ENCODE assay signal across 3 cellular contexts in the genomic region with DNA sequence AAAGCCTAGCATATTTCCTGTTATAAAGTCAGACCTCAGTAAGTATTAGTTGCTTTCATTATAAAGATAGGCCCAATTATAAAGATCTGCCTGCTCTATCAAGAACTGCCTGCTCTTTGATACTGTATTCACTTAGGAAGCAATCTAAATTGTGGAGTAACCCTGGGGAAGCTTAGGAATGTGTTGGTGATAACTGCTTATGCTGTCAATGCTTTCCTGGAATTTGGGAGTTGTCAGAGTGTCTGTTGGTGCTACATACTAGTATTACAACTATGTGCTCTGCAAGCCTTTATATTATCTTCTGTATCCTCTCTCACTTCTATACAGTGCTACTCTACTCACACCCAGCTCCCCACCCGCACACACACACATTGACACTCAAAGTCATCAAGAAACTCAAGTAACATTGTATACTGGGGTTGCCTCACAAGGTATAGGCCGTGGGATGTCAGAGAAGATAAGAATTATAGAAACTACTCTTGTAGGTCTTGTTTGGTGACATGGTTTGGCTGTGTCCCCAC.
TF ChIP-seq lines count a peak whose summit lies in the region.

No MANE protein-coding gene starts in this region.

TF ChIP-seq in A549, 52 proteins besides CTCF, POLR2A, EP300 and RAD21:
- TF ChIP-seq HOXB13 (CRISPR knock-in tag; IDR thresholded peaks at IDR 0.05; ENCODE audit: low read depth) (no peak), REST (IDR thresholded peaks at IDR 0.05) (no peak)

TF ChIP-seq in IMR-90, 13 proteins besides CTCF, POLR2A, EP300 and RAD21:
- no peak for TF ChIP-seq CHD1 (IDR thresholded peaks at IDR 0.05; ENCODE audit: low read depth, low read length)
- TF ChIP-seq RFX5 (IDR thresholded peaks at IDR 0.05; ENCODE audit: low read depth, low read length): no peak
- no peak for TF ChIP-seq MXI1 (IDR thresholded peaks at IDR 0.05; ENCODE audit: borderline replicate concordance, low read depth, low read length)
- no peak for TF ChIP-seq BHLHE40 (IDR thresholded peaks at IDR 0.05; ENCODE audit: low read depth, low read length)
- TF ChIP-seq CEBPB (IDR thresholded peaks at IDR 0.05; ENCODE audit: low read depth, low read length): no peak
- no peak for TF ChIP-seq NFE2L2 (IDR thresholded peaks at IDR 0.05; ENCODE audit: low read depth, low read length)
- no peak for TF ChIP-seq SMC3 (IDR thresholded peaks at IDR 0.05; ENCODE audit: low read depth, low read length)
- no peak for TF ChIP-seq MAZ (IDR thresholded peaks at IDR 0.05; ENCODE audit: borderline replicate concordance, low read depth, low read length)
- TF ChIP-seq, protein P1, sequence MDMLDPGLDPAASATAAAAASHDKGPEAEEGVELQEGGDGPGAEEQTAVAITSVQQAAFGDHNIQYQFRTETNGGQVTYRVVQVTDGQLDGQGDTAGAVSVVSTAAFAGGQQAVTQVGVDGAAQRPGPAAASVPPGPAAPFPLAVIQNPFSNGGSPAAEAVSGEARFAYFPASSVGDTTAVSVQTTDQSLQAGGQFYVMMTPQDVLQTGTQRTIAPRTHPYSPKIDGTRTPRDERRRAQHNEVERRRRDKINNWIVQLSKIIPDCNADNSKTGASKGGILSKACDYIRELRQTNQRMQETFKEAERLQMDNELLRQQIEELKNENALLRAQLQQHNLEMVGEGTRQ (IDR thresholded peaks at IDR 0.05; ENCODE audit: low read depth, low read length): no peak
- no peak for TF ChIP-seq RCOR1 (IDR thresholded peaks at IDR 0.05; ENCODE audit: insufficient replicate concordance, low read length)

TF ChIP-seq in GM12891, 5 proteins besides CTCF, POLR2A, EP300 and RAD21:
- no peak for TF ChIP-seq SPI1 (IDR thresholded peaks at IDR 0.05; ENCODE audit: low read depth, low read length)
- no peak for TF ChIP-seq POLR2AphosphoS5 (IDR thresholded peaks at IDR 0.05; ENCODE audit: low read depth, low read length)
- no peak for TF ChIP-seq PAX5 (IDR thresholded peaks at IDR 0.05; ENCODE audit: insufficient read depth, low read length, severe bottlenecking)
- no peak for TF ChIP-seq TAF1 (IDR thresholded peaks at IDR 0.05; ENCODE audit: low read depth, low read length)
- TF ChIP-seq POU2F2 (IDR thresholded peaks at IDR 0.05; ENCODE audit: low read depth, low read length): no peak
